In the genomic region with DNA sequence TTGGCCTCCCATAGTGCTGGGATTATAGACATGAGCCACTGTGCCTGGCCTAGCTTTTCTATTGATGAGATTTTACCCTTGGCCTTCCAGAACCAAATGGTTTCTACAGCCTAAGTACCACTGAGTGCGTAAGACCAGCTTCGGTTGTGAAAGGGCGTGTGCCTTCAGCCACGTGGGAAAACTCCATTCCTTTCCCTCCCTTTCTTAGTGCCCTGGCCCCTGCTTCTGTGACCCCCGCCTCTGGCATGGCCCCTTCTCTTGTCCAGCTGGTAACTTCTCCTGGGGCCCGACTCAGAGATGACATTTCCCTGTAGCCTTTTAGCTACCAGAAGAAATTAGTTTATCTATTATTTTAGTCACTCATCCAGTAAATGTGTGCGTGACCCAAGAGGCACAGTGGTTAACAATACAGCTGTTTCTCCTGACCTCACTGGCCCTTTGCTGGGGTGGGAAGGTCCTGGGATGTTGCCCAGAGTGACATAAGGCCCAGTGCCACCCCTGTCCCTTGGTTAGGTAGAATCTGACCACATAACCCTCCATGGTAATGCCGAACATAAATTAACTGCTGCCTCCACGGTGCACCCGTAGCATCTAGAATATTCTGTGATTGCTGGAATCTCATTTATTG, we compare ENCODE assay signal across 19 cellular contexts.
"Had no signal": no experiment of that assay in that cellular context is flagged by ENCODE, and none has a peak within 500 bp of the region (broad histone marks: within the 10 kb centered on the region; RNA-seq: fewer than 3 reads in every experiment).

No MANE protein-coding gene starts in this region.

- H3K27ac ChIP-seq: heart right ventricle, neural progenitor cell, pancreas, suprapubic skin, thyroid gland had no signal

- H3K9me3 Mint-ChIP-seq: natural killer cell, neural progenitor cell, type B pancreatic cell had no signal

- H3K4me3 ChIP-seq: heart right ventricle, neural progenitor cell, pancreas, smooth muscle cell, suprapubic skin, thyroid gland had no signal

- H3K4me2 ChIP-seq: neural progenitor cell, smooth muscle cell had no signal

- H3K4me3 Mint-ChIP-seq: natural killer cell, neural progenitor cell, type B pancreatic cell had no signal

- H3K27me3 Mint-ChIP-seq: type B pancreatic cell had no signal

- H3K36me3 Mint-ChIP-seq: natural killer cell, neural progenitor cell, type B pancreatic cell had no signal

- H2AFZ ChIP-seq: neural progenitor cell had no signal

- H3K27ac Mint-ChIP-seq: natural killer cell, neural progenitor cell, progenitor cell of endocrine pancreas, type B pancreatic cell had no signal

- H3K9ac ChIP-seq: neural progenitor cell had no signal

- H3K36me3 ChIP-seq: neural progenitor cell, pancreas, suprapubic skin, thyroid gland had no signal

- DNase-seq: effector memory CD4-positive, alpha-beta T cell; heart right ventricle; hypothalamus; kidney glomerular epithelial cell; mammary epithelial cell; natural killer cell; occipital lobe; pancreas; stimulated activated CD4-positive, alpha-beta T cell treated with anti-CD3 and anti-CD28 coated beads, Interleukin-2, amount 100 ng/mL, for 48 hours; stimulated activated naive CD8-positive, alpha-beta T cell treated with anti-CD3 and anti-CD28 coated beads, Interleukin-15, Interleukin-2, amounts not matched to agents 100 U/mL and 50 U/mL, for 24 hours; thyroid gland had no signal

- H3K4me1 ChIP-seq: suprapubic skin, thyroid gland had no signal

- H3K27me3 ChIP-seq: neural progenitor cell, pancreas, suprapubic skin, thyroid gland had no signal

- H3K9me3 ChIP-seq: heart right ventricle, pancreas, suprapubic skin, thyroid gland had no signal

- ATAC-seq: esophagus mucosa; heart right ventricle; left lobe of liver; natural killer cell; pancreas; right cardiac atrium; stimulated activated naive CD8-positive, alpha-beta T cell treated with anti-CD3 and anti-CD28 coated beads, Interleukin-15, Interleukin-2, amounts not matched to agents 100 U/mL and 50 U/mL, for 24 hours had no signal
